Comparison of ENCODE assay signal across 15 cellular contexts in genomic region chr19:51719251-51719901, GRCh38. TPM values are rescaled to one million over a fixed set of nuclear protein-coding genes. Genes with fewer than 3 reads are reported as not detected.
DNase-seq lines count a peak whose midpoint lies in the region; ATAC-seq lines count a peak whose summit lies in the region.
"Had no signal": no experiment of that assay in that cellular context is flagged by ENCODE, and none has a peak within 500 bp of the region (broad histone marks: within the 10 kb centered on the region; RNA-seq: fewer than 3 reads in every experiment).

No MANE protein-coding gene starts in this region.

- no peaks in the 10 kb centered on the region for H3K36me3 Mint-ChIP-seq in activated CD4-positive, alpha-beta T cell treated with anti-CD3 and anti-CD28 coated beads for 36 hours (ENCODE audit: low read depth)

- H3K36me3 ChIP-seq in HUES48 (ENCODE audit: control insufficient read depth, insufficient read depth, low read length), result no peaks in the 10 kb centered on the region
- peaks cover 4% of the 10 kb centered on the region for H3K36me3 ChIP-seq in iPS-15b (ENCODE audit: control insufficient read depth, insufficient read depth, low read length)

- POLR2A ChIA-PET in activated CD4-positive, alpha-beta T cell treated with anti-CD3 and anti-CD28 coated beads for 36 hours (lab: Charles Lee), result no interaction called here

- CTCF ChIA-PET in activated CD4-positive, alpha-beta T cell treated with anti-CD3 and anti-CD28 coated beads for 36 hours (lab: Charles Lee), result interaction anchor here (0.6 kb wide), 1 partner anchor 410 kb away, joined by 4 read pairs; no protein-coding TSS in a partner anchor

- no peaks in the 10 kb centered on the region for H3K9me3 Mint-ChIP-seq in activated CD4-positive, alpha-beta T cell treated with anti-CD3 and anti-CD28 coated beads for 36 hours (ENCODE audit: low read depth)

- H3K27me3 ChIP-seq in HUES48 (ENCODE audit: control insufficient read depth, insufficient read depth, low read length) (peaks cover 48% of the 10 kb centered on the region), iPS-15b (ENCODE audit: control insufficient read depth, insufficient read depth, low read length) (peaks cover 28% of the 10 kb centered on the region)

- H3K4me3 ChIP-seq in HUES48 (ENCODE audit: low read depth, low read length), result peak overlapping the region; percentile 73
- H3K4me3 ChIP-seq in iPS-15b (ENCODE audit: low read depth, low read length), result peak overlapping the region; percentile 58

- H3K27ac ChIP-seq in HUES48 (ENCODE audit: low read depth, low read length), result no peak overlapping the region

- H3K27me3 Mint-ChIP-seq in activated CD4-positive, alpha-beta T cell treated with anti-CD3 and anti-CD28 coated beads for 36 hours, result peaks cover 38% of the 10 kb centered on the region

- DNase-seq in cerebellum (ENCODE audit: low spot score) (peak; percentile 50), posterior cingulate gyrus (peak in 9 of 10 donors; percentile 21 to 91 (median 56)), HuH-7.5 (ENCODE audit: low spot score) (no peak), NCI-H146 (lab: John Stamatoyannopoulos, UW) (no peak), activated gamma-delta T cell treated with Interleukin-2 at 50 U/mL for 16 hours (no peak)
- no peak for DNase-seq in activated CD4-positive, alpha-beta T cell treated with anti-CD3 and anti-CD28 coated beads for 36 hours
- DNase-seq: activated CD4-positive, alpha-beta T cell treated with anti-CD3 and anti-CD28 coated beads, Interleukin-2, amount 50 U/mL, for 1 hour; EL; NCI-H2171; stimulated activated CD4-positive, alpha-beta T cell treated with anti-CD3 and anti-CD28 coated beads, Interleukin-4, amount 100 ng/mL, for 24 hours had no signal

- H3K9me3 ChIP-seq in HUES48 (ENCODE audit: control insufficient read depth, insufficient read depth, low read length), result no peaks in the 10 kb centered on the region
- no peaks in the 10 kb centered on the region for H3K9me3 ChIP-seq in iPS-15b (ENCODE audit: control insufficient read depth, insufficient read depth, low read length)

- H3K4me1 Mint-ChIP-seq in activated CD4-positive, alpha-beta T cell treated with anti-CD3 and anti-CD28 coated beads for 36 hours, result peaks cover 2% of the 10 kb centered on the region

- H3K4me3 Mint-ChIP-seq in activated CD4-positive, alpha-beta T cell treated with anti-CD3 and anti-CD28 coated beads for 36 hours, result no peak overlapping the region
- H3K4me3 Mint-ChIP-seq: T-helper 1 cell treated with Interleukin-12 subunit alpha and Interleukin-12 subunit beta and Interleukin-4 antibody, amounts not matched to agents 30 μg/mL and 1 μg/mL, for 36 hours had no signal

- H3K9ac ChIP-seq in HUES48 (ENCODE audit: low read depth, low read length) (no peak overlapping the region; the same call in 1 of the 2 replicates), iPS-15b (ENCODE audit: low read depth, low read length) (no peak overlapping the region)

- intact Hi-C loops in posterior cingulate gyrus (cut with DNase I), result no loop called here
- intact Hi-C loops in activated CD4-positive, alpha-beta T cell treated with anti-CD3 and anti-CD28 coated beads for 36 hours (cut with DNase I, micrococcal nuclease), result no loop called here

- H3K27ac Mint-ChIP-seq in activated CD4-positive, alpha-beta T cell treated with anti-CD3 and anti-CD28 coated beads for 36 hours, result no peak overlapping the region
- H3K27ac Mint-ChIP-seq: activated T-helper 2 cell treated with anti-CD3 and anti-CD28 coated beads, Interferon-gamma antibody, Interleukin-2, Interleukin-4, amounts not matched to agents 10 μg/mL and 5 μg/mL and 100 μg/mL, durations not matched to agents 14 hours and 24 hours and 36 hours; T-helper 1 cell treated with Interleukin-12 subunit alpha and Interleukin-12 subunit beta and Interleukin-4 antibody, amounts not matched to agents 30 μg/mL and 1 μg/mL, for 36 hours had no signal

- no peaks in the 10 kb centered on the region; the same call in 1 of the 2 replicates for H3K4me1 ChIP-seq in HUES48 (ENCODE audit: control insufficient read depth, insufficient read depth, low read length)
- no peaks in the 10 kb centered on the region for H3K4me1 ChIP-seq in iPS-15b (ENCODE audit: control insufficient read depth, insufficient read depth, low read length)

- no peak for ATAC-seq in activated CD4-positive, alpha-beta T cell treated with anti-CD3 and anti-CD28 coated beads for 36 hours

RNA-seq across cellular contexts. Expression of gene HAS1, which starts 4.4 kb away (rescaled TPM):
- 2.7 TPM for total RNA-seq in cerebellum
- total RNA-seq in activated CD4-positive, alpha-beta T cell treated with anti-CD3 and anti-CD28 coated beads for 36 hours, result not detected
- total RNA-seq: activated T-helper 2 cell treated with anti-CD3 and anti-CD28 coated beads, Interferon-gamma antibody, Interleukin-2, Interleukin-4, amounts not matched to agents 10 μg/mL and 5 μg/mL and 100 μg/mL, durations not matched to agents 14 hours and 24 hours and 36 hours had no signal

RNA-seq across cellular contexts. Expression of gene SPACA6, which starts 26.2 kb away (rescaled TPM):
- total RNA-seq in cerebellum, result 3.8 TPM
- total RNA-seq in activated CD4-positive, alpha-beta T cell treated with anti-CD3 and anti-CD28 coated beads for 36 hours, result 1 to 10 TPM; 8.3 to 9.1 TPM

RNA-seq across cellular contexts. Expression of gene FPR1, which starts 32.3 kb away (rescaled TPM):
- 3.2 TPM for total RNA-seq in cerebellum
- total RNA-seq in activated CD4-positive, alpha-beta T cell treated with anti-CD3 and anti-CD28 coated beads for 36 hours, result not detected
- total RNA-seq: activated T-helper 2 cell treated with anti-CD3 and anti-CD28 coated beads, Interferon-gamma antibody, Interleukin-2, Interleukin-4, amounts not matched to agents 10 μg/mL and 5 μg/mL and 100 μg/mL, durations not matched to agents 14 hours and 24 hours and 36 hours; bronchial epithelial cell had no signal

RNA-seq across cellular contexts. Expression of gene FPR2, which starts 41.6 kb away (rescaled TPM):
- total RNA-seq in cerebellum, result 0.27 TPM
- total RNA-seq in activated CD4-positive, alpha-beta T cell treated with anti-CD3 and anti-CD28 coated beads for 36 hours, result not detected
- total RNA-seq: activated T-helper 2 cell treated with anti-CD3 and anti-CD28 coated beads, Interferon-gamma antibody, Interleukin-2, Interleukin-4, amounts not matched to agents 10 μg/mL and 5 μg/mL and 100 μg/mL, durations not matched to agents 14 hours and 24 hours and 36 hours; bronchial epithelial cell had no signal

Comparison
In these comparisons a context has a peak if more than half of its experiments do, and no peak if none do; other contexts are left out.
1. DNase-seq: peak in cerebellum (single experiment) and posterior cingulate gyrus (9 of 10); none in HuH-7.5 (single experiment), NCI-H146 (single experiment), activated gamma-delta T cell treated with Interleukin-2 at 50 U/mL for 16 hours (single experiment) and activated CD4-positive, alpha-beta T cell treated with anti-CD3 and anti-CD28 coated beads for 36 hours (single experiment).